In the genomic region with DNA sequence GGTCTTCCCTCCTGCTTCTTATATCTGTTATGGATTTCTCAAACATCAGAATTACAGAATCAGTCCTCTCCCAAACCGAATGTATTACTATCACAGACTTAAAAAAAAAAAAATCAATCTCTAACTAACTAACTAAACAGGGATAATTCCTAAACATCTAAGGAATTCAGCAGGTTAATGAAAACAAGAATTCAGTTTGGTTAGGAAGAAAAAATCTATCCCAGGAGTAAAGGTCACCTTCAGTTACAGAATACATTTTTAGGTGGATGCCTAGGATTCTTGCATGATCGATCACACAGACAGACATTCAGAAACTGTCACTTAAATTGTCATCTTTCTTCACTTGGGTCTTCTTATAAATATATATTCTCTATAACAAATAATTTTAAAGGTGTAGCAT, we compare ENCODE assay signal across 3 cellular contexts.
TF ChIP-seq lines count a peak whose summit lies in the region.

No MANE protein-coding gene starts in this region.

TF ChIP-seq in SK-N-SH, 30 proteins besides CTCF, POLR2A, EP300 and RAD21 (continued from another document):
- TF ChIP-seq, protein P1, sequence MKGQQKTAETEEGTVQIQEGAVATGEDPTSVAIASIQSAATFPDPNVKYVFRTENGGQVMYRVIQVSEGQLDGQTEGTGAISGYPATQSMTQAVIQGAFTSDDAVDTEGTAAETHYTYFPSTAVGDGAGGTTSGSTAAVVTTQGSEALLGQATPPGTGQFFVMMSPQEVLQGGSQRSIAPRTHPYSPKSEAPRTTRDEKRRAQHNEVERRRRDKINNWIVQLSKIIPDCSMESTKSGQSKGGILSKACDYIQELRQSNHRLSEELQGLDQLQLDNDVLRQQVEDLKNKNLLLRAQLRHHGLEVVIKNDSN (IDR thresholded peaks at IDR 0.05; ENCODE audit: borderline replicate concordance, low read depth), result no peak
- no peak for TF ChIP-seq GABPA (IDR thresholded peaks at IDR 0.05; ENCODE audit: low read depth)
- TF ChIP-seq, protein P2, sequence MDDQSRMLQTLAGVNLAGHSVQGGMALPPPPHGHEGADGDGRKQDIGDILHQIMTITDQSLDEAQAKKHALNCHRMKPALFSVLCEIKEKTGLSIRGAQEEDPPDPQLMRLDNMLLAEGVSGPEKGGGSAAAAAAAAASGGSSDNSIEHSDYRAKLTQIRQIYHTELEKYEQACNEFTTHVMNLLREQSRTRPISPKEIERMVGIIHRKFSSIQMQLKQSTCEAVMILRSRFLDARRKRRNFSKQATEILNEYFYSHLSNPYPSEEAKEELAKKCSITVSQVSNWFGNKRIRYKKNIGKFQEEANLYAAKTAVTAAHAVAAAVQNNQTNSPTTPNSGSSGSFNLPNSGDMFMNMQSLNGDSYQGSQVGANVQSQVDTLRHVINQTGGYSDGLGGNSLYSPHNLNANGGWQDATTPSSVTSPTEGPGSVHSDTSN (IDR thresholded peaks at IDR 0.05), result 0 out of 2 replicates have a peak, but pooled peaks have one; percentile 21

TF ChIP-seq in SK-N-SH treated with all-trans-retinoic acid at 6 μM for 48 hours, 23 proteins besides CTCF, POLR2A, EP300 and RAD21:
- TF ChIP-seq, protein P3, sequence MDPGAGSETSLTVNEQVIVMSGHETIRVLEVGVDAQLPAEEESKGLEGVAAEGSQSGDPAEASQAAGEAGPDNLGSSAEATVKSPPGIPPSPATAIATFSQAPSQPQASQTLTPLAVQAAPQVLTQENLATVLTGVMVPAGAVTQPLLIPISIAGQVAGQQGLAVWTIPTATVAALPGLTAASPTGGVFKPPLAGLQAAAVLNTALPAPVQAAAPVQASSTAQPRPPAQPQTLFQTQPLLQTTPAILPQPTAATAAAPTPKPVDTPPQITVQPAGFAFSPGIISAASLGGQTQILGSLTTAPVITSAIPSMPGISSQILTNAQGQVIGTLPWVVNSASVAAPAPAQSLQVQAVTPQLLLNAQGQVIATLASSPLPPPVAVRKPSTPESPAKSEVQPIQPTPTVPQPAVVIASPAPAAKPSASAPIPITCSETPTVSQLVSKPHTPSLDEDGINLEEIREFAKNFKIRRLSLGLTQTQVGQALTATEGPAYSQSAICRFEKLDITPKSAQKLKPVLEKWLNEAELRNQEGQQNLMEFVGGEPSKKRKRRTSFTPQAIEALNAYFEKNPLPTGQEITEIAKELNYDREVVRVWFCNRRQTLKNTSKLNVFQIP (CRISPR knock-in tag; IDR thresholded peaks at IDR 0.05; ENCODE audit: borderline replicate concordance, low read depth), result no peak
- TF ChIP-seq ZNF8 (CRISPR knock-in tag; IDR thresholded peaks at IDR 0.05), result no peak
- TF ChIP-seq SNAI2 (CRISPR knock-in tag; IDR thresholded peaks at IDR 0.05), result no peak
- no peak for TF ChIP-seq ZNF70 (CRISPR knock-in tag; IDR thresholded peaks at IDR 0.05)
- TF ChIP-seq ZNF565 (CRISPR knock-in tag; conservative IDR thresholded peaks at IDR 0.05; ENCODE audit: low read depth), result no peak

TF ChIP-seq in HepG2, 621 proteins besides CTCF, POLR2A, EP300 and RAD21 (continues in another document):
- TF ChIP-seq HMGXB3 (CRISPR knock-in tag; IDR thresholded peaks at IDR 0.05; ENCODE audit: borderline replicate concordance) (no peak), MEIS1 (CRISPR knock-in tag; IDR thresholded peaks at IDR 0.05; ENCODE audit: borderline replicate concordance) (no peak), NFIC (IDR thresholded peaks at IDR 0.05; ENCODE audit: low read length) (peak; percentile 88; the same call in 1 of the 2 replicates), CSRNP2 (CRISPR knock-in tag; conservative IDR thresholded peaks at IDR 0.05; ENCODE audit: low read depth) (no peak), TCF12 (IDR thresholded peaks at IDR 0.05) (no peak), TCF12 (CRISPR knock-in tag; IDR thresholded peaks at IDR 0.05) (no peak), ZNF280D (CRISPR knock-in tag; IDR thresholded peaks at IDR 0.05) (no peak), NR2F6 (IDR thresholded peaks at IDR 0.05) (peak; percentile 64), NR2F6 (CRISPR knock-in tag; IDR thresholded peaks at IDR 0.05) (peak; percentile 57), GRHL1 (CRISPR knock-in tag; conservative IDR thresholded peaks at IDR 0.05) (no peak), TBX2 (CRISPR knock-in tag; IDR thresholded peaks at IDR 0.05; ENCODE audit: borderline replicate concordance) (no peak), CREM (IDR thresholded peaks at IDR 0.05) (peak; percentile 70), CREM (CRISPR knock-in tag; IDR thresholded peaks at IDR 0.05) (no peak), RAD51 (IDR thresholded peaks at IDR 0.05; ENCODE audit: borderline replicate concordance) (no peak), SMAD3 (CRISPR knock-in tag; IDR thresholded peaks at IDR 0.05) (no peak), ZNF713 (CRISPR knock-in tag; IDR thresholded peaks at IDR 0.05) (no peak)
- TF ChIP-seq, protein P4, sequence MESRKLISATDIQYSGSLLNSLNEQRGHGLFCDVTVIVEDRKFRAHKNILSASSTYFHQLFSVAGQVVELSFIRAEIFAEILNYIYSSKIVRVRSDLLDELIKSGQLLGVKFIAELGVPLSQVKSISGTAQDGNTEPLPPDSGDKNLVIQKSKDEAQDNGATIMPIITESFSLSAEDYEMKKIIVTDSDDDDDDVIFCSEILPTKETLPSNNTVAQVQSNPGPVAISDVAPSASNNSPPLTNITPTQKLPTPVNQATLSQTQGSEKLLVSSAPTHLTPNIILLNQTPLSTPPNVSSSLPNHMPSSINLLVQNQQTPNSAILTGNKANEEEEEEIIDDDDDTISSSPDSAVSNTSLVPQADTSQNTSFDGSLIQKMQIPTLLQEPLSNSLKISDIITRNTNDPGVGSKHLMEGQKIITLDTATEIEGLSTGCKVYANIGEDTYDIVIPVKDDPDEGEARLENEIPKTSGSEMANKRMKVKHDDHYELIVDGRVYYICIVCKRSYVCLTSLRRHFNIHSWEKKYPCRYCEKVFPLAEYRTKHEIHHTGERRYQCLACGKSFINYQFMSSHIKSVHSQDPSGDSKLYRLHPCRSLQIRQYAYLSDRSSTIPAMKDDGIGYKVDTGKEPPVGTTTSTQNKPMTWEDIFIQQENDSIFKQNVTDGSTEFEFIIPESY (CRISPR knock-in tag; IDR thresholded peaks at IDR 0.05), result no peak
- TF ChIP-seq, protein P5, sequence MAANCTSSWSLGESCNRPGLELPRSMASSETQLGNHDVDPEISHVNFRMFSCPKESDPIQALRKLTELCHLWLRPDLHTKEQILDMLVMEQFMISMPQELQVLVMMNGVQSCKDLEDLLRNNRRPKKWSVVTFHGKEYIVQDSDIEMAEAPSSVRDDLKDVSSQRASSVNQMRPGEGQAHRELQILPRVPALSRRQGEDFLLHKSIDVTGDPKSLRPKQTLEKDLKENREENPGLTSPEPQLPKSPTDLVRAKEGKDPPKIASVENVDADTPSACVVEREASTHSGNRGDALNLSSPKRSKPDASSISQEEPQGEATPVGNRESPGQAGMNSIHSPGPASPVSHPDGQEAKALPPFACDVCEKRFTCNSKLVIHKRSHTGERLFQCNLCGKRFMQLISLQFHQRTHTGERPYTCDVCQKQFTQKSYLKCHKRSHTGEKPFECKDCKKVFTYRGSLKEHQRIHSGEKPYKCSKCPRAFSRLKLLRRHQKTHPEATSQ (CRISPR knock-in tag; IDR thresholded peaks at IDR 0.05; ENCODE audit: borderline replicate concordance), result no peak
